8 cellular contexts compared by ENCODE assay signal in genomic region chr18:9135081-9135911, GRCh38. TPM values are rescaled to one million over a fixed set of nuclear protein-coding genes. Genes with fewer than 3 reads are reported as not detected.
DNase-seq lines count a peak whose midpoint lies in the region; ATAC-seq and TF ChIP-seq lines count a peak whose summit lies in the region.

No MANE protein-coding gene starts in this region.

- peak overlapping the region; percentile 94 for H3K4me2 ChIP-seq in BLaER1
- H3K4me2 ChIP-seq in Loucy (ENCODE audit: low read depth, low read length, poor library complexity, severe bottlenecking), result peak overlapping the region; percentile 76

- ATAC-seq in central memory CD8-positive, alpha-beta T cell (replicated peaks; ENCODE audit: extremely low read depth, poor library complexity, severe bottlenecking), result no peak
- no peak for ATAC-seq in natural killer cell
- ATAC-seq in GM18517 (IDR thresholded peaks at IDR 0.05; ENCODE audit: unreplicated experiment), result no peak

- intact Hi-C loops in natural killer cell (cut with micrococcal nuclease), result loop anchor here (5.0 kb wide), 1 partner anchor 342 kb away; the partner anchor contains the start of gene RALBP1

- peaks cover 55% of the 10 kb centered on the region for H3K4me1 Mint-ChIP-seq in central memory CD8-positive, alpha-beta T cell
- peaks cover 35 to 47% of the 10 kb centered on the region in 2 donors for H3K4me1 Mint-ChIP-seq in natural killer cell

- H3K4me3 ChIP-seq in BLaER1, result peak overlapping the region; percentile 91
- peak overlapping the region; percentile 86 for H3K4me3 ChIP-seq in Loucy (ENCODE audit: low read length, poor library complexity, severe bottlenecking)

- H3K9me3 ChIP-seq in BLaER1 (no peaks in the 10 kb centered on the region), Loucy (ENCODE audit: insufficient read depth, low read depth, low read length) (no peaks in the 10 kb centered on the region)

- H3K4me1 ChIP-seq in BLaER1 (peaks cover 40% of the 10 kb centered on the region), Loucy (ENCODE audit: insufficient read depth, low read length, poor library complexity, severe bottlenecking) (peaks cover 25% of the 10 kb centered on the region)

- peak overlapping the region; percentile 90 for H3K4me3 Mint-ChIP-seq in central memory CD8-positive, alpha-beta T cell
- H3K4me3 Mint-ChIP-seq in natural killer cell, result peak overlapping the region; percentile 97

- H3K27me3 Mint-ChIP-seq in central memory CD8-positive, alpha-beta T cell, result no peaks in the 10 kb centered on the region
- H3K27me3 Mint-ChIP-seq in natural killer cell (ENCODE audit: low read depth in 2 of 2), result no peaks in the 10 kb centered on the region

- no peaks in the 10 kb centered on the region for H3K9me2 ChIP-seq in Loucy (replicated peaks; ENCODE audit: low read depth, low read length)

- H3K36me3 ChIP-seq in BLaER1 (peaks cover 49% of the 10 kb centered on the region), Loucy (ENCODE audit: insufficient read depth, low read length) (peaks cover 32% of the 10 kb centered on the region)

- peak overlapping the region; percentile 84 for H3K27ac ChIP-seq in BLaER1

- H2AFZ ChIP-seq in Loucy (ENCODE audit: low read length), result no peak overlapping the region

- no peaks in the 10 kb centered on the region for H3K27me3 ChIP-seq in BLaER1
- no peaks in the 10 kb centered on the region for H3K27me3 ChIP-seq in Loucy (ENCODE audit: insufficient read depth, low read length, poor library complexity, severe bottlenecking)

- peaks cover 43% of the 10 kb centered on the region for H3K36me3 Mint-ChIP-seq in central memory CD8-positive, alpha-beta T cell (ENCODE audit: insufficient read depth)
- no peaks in the 10 kb centered on the region for H3K36me3 Mint-ChIP-seq in natural killer cell

- TF ChIP-seq CTCF in Loucy (conservative IDR thresholded peaks at IDR 0.05; ENCODE audit: low read length), result no peak
- TF ChIP-seq CTCF in natural killer cell (IDR thresholded peaks at IDR 0.05), result no peak

- H4K20me1 ChIP-seq in BLaER1 (peaks cover 63% of the 10 kb centered on the region), Loucy (ENCODE audit: insufficient read depth, low read length, poor library complexity, severe bottlenecking) (peaks cover 36% of the 10 kb centered on the region)

- H3F3A ChIP-seq in Loucy (ENCODE audit: low read depth), result peaks cover 4% of the 10 kb centered on the region; the same call in 1 of the 2 replicates

- peaks cover 32% of the 10 kb centered on the region for H3K79me2 ChIP-seq in Loucy (ENCODE audit: insufficient read depth, low read length)

- no peaks in the 10 kb centered on the region for H3K9me3 Mint-ChIP-seq in central memory CD8-positive, alpha-beta T cell
- no peaks in the 10 kb centered on the region for H3K9me3 Mint-ChIP-seq in natural killer cell

- peak overlapping the region; percentile 99 for H3K27ac Mint-ChIP-seq in central memory CD8-positive, alpha-beta T cell (ENCODE audit: low read depth)
- H3K27ac Mint-ChIP-seq in natural killer cell, result peak overlapping the region; percentile 97 to 98

- peak overlapping the region; percentile 87 for H3K9ac ChIP-seq in BLaER1
- H3K9ac ChIP-seq in Loucy (ENCODE audit: low read depth, low read length, poor library complexity, severe bottlenecking), result peak overlapping the region; percentile 72

- no peak for DNase-seq in central memory CD8-positive, alpha-beta T cell (ENCODE audit: low spot score in 2 of 2)
- DNase-seq in natural killer cell (no peak), iPS-NIHi11 (ENCODE audit: low spot score) (no peak), GF-D8 (lab: John Stamatoyannopoulos, UW) (no peak)
- DNase-seq in stimulated activated naive CD4-positive, alpha-beta T cell (lab: John Stamatoyannopoulos, UW), result no peak

RNA-seq across cellular contexts. Expression of gene ANKRD12, which starts 1.3 kb away (rescaled TPM):
- 100 to 1,000 TPM; 136 to 148 (median 141) TPM for total RNA-seq in natural killer cell

RNA-seq across cellular contexts. Expression of gene NDUFV2, which starts 32.8 kb away (rescaled TPM):
- 100 to 1,000 TPM; 137 to 188 (median 154) TPM for total RNA-seq in natural killer cell
